ENCODE assay signal across 1 cellular context in the genomic region with DNA sequence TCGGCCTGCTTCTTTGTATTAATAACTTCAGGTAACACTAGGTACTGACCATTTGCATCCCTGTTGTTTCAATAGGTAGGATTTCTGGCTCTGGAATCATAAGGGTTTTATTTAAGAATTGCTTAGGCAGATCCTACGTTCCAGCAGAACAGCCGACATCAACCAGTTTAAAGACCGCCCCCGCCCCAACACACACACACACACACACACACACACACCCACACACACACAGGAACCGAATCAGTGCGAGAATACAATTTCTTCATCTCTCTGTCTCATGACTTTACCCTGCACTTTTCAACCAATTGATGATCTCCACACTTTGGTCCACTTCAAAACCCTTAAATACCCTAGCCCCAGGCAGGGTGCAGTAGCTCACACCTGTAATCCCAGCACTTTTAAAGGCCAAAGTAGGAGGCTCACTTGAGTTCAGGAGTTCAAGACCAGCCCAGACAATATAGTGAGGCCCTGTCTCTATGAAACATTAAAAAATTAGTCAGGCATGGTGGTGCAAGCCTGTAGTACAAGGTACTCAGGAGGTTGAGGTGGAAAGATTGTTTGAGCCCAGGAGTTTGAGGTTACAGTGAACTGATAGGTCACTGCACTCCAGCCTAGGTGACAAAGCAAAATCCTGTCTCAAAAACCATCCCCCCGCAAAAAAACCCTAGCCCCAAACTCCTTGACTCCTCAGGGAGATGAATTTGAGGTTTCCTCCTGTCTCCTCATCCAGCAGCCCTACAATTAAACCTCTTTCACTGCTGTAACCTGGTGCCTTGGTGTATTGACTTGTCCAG.
TF ChIP-seq lines count a peak whose summit lies in the region.

No MANE protein-coding gene starts in this region.

TF ChIP-seq in HEK293T, 16 proteins besides CTCF, POLR2A, EP300 and RAD21:
- TF ChIP-seq L3MBTL2 (conservative IDR thresholded peaks at IDR 0.05) = no peak
- TF ChIP-seq FOXK2 (IDR thresholded peaks at IDR 0.05) = no peak
- no peak for TF ChIP-seq ARNT (IDR thresholded peaks at IDR 0.05)
- no peak for TF ChIP-seq FOXA1 (IDR thresholded peaks at IDR 0.05)
- TF ChIP-seq, protein P1, sequence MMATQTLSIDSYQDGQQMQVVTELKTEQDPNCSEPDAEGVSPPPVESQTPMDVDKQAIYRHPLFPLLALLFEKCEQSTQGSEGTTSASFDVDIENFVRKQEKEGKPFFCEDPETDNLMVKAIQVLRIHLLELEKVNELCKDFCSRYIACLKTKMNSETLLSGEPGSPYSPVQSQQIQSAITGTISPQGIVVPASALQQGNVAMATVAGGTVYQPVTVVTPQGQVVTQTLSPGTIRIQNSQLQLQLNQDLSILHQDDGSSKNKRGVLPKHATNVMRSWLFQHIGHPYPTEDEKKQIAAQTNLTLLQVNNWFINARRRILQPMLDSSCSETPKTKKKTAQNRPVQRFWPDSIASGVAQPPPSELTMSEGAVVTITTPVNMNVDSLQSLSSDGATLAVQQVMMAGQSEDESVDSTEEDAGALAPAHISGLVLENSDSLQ (IDR thresholded peaks at IDR 0.05) = no peak
- no peak for TF ChIP-seq FOXM1 (IDR thresholded peaks at IDR 0.05; ENCODE audit: borderline replicate concordance)
- TF ChIP-seq TARDBP (IDR thresholded peaks at IDR 0.05) = no peak
- no peak for TF ChIP-seq LEF1 (IDR thresholded peaks at IDR 0.05; ENCODE audit: borderline replicate concordance)
- no peak for TF ChIP-seq ELF4 (IDR thresholded peaks at IDR 0.05)
- TF ChIP-seq ZNF384 (IDR thresholded peaks at IDR 0.05) = no peak
- TF ChIP-seq NFRKB (IDR thresholded peaks at IDR 0.05) = no peak
- no peak for TF ChIP-seq CTBP1 (IDR thresholded peaks at IDR 0.05; ENCODE audit: borderline replicate concordance)
- no peak for TF ChIP-seq SUZ12 (IDR thresholded peaks at IDR 0.05)
- no peak for TF ChIP-seq HDGF (IDR thresholded peaks at IDR 0.05; ENCODE audit: borderline replicate concordance)
- no peak for TF ChIP-seq SP1 (IDR thresholded peaks at IDR 0.05)
- no peak for TF ChIP-seq BHLHE40 (IDR thresholded peaks at IDR 0.05; ENCODE audit: borderline replicate concordance)
